9 cellular contexts compared by ENCODE assay signal in genomic region chr6:108896111-108896661, GRCh38. TPM values are rescaled to one million over a fixed set of nuclear protein-coding genes. Genes with fewer than 3 reads are reported as not detected.
DNase-seq lines count a peak whose midpoint lies in the region; ATAC-seq and TF ChIP-seq lines count a peak whose summit lies in the region.
"Had no signal": no experiment of that assay in that cellular context is flagged by ENCODE, and none has a peak within 500 bp of the region (broad histone marks: within the 10 kb centered on the region; RNA-seq: fewer than 3 reads in every experiment).

No MANE protein-coding gene starts in this region.

- no peaks in the 10 kb centered on the region for H3K36me3 ChIP-seq in hepatocyte (replicated peaks; ENCODE audit: insufficient read depth, low read depth)
- H3K36me3 ChIP-seq in uterus = no peaks in the 10 kb centered on the region

- TF ChIP-seq POLR2A in uterus (IDR thresholded peaks at IDR 0.05) = no peak

- no peak overlapping the region for H2AFZ ChIP-seq in hepatocyte

- H3K9me3 Mint-ChIP-seq in activated T-helper 1 cell treated with anti-CD3 and anti-CD28 coated beads, Interleukin-12 subunit alpha, Interleukin-12 subunit beta, Interleukin-2, Interleukin-4 antibody, amounts not matched to agents 30 ng/mL and 10 ng/mL and 1 ng/mL, durations not matched to agents 14 hours and 24 hours and 36 hours = peaks cover 3% of the 10 kb centered on the region

- no peaks in the 10 kb centered on the region for H3K9me2 ChIP-seq in hepatocyte (replicated peaks; ENCODE audit: insufficient read depth)

- peak; percentile 51 for ATAC-seq in HG02981 (IDR thresholded peaks at IDR 0.05; ENCODE audit: unreplicated experiment)
- no peak for ATAC-seq in GM18519 (IDR thresholded peaks at IDR 0.05; ENCODE audit: low FRiP score, unreplicated experiment)

- no peak overlapping the region for H3K4me3 ChIP-seq in hepatocyte
- H3K4me3 ChIP-seq in uterus = no peak overlapping the region

- TF ChIP-seq CTCF in hepatocyte (IDR thresholded peaks at IDR 0.05; ENCODE audit: poor library complexity) (no peak), uterus (IDR thresholded peaks at IDR 0.05) (no peak)

- DNase-seq in AG08395 (ENCODE audit: low spot score) (peak; percentile 78), hepatocyte (ENCODE audit: low spot score) (no peak), uterus (no peak), OCI-M2 (lab: John Stamatoyannopoulos, UW; ENCODE audit: unreplicated experiment) (no peak), NCI-H524 (lab: John Stamatoyannopoulos, UW) (no peak)
- no peak for DNase-seq in activated T-helper 1 cell treated with anti-CD3 and anti-CD28 coated beads, Interleukin-12 subunit alpha, Interleukin-12 subunit beta, Interleukin-2, Interleukin-4 antibody, amounts not matched to agents 30 ng/mL and 10 ng/mL and 1 ng/mL, durations not matched to agents 14 hours and 24 hours and 36 hours (ENCODE audit: low spot score)

- 81% methylated on average over 3 of the region's 3 CpGs for WGBS in hepatocyte (ENCODE audit: low lambda C conversion rate, missing lambda C conversion rate)

- H3K9me3 ChIP-seq in hepatocyte (ENCODE audit: low read depth) (no peaks in the 10 kb centered on the region), uterus (no peaks in the 10 kb centered on the region)

- H3K27me3 ChIP-seq in hepatocyte (no peaks in the 10 kb centered on the region), uterus (no peaks in the 10 kb centered on the region)

- peak overlapping the region; percentile 87 for H3K27ac Mint-ChIP-seq in activated T-helper 1 cell treated with anti-CD3 and anti-CD28 coated beads, Interleukin-12 subunit alpha, Interleukin-12 subunit beta, Interleukin-2, Interleukin-4 antibody, amounts not matched to agents 30 ng/mL and 10 ng/mL and 1 ng/mL, durations not matched to agents 14 hours and 24 hours and 36 hours

- no peaks in the 10 kb centered on the region for H3K79me2 ChIP-seq in hepatocyte

- peak overlapping the region; percentile 69 for H3K27ac ChIP-seq in hepatocyte
- H3K27ac ChIP-seq in uterus = peak overlapping the region; percentile 17 to 42

- peaks cover 11% of the 10 kb centered on the region for H3K36me3 Mint-ChIP-seq in activated T-helper 1 cell treated with anti-CD3 and anti-CD28 coated beads, Interleukin-12 subunit alpha, Interleukin-12 subunit beta, Interleukin-2, Interleukin-4 antibody, amounts not matched to agents 30 ng/mL and 10 ng/mL and 1 ng/mL, durations not matched to agents 14 hours and 24 hours and 36 hours (ENCODE audit: low read depth)

- no peaks in the 10 kb centered on the region for H3K4me1 ChIP-seq in hepatocyte (ENCODE audit: insufficient read depth)
- H3K4me1 ChIP-seq in uterus = no peaks in the 10 kb centered on the region

- no peak overlapping the region for H3K4me2 ChIP-seq in hepatocyte

- H3K4me3 Mint-ChIP-seq in activated T-helper 1 cell treated with anti-CD3 and anti-CD28 coated beads, Interleukin-12 subunit alpha, Interleukin-12 subunit beta, Interleukin-2, Interleukin-4 antibody, amounts not matched to agents 30 ng/mL and 10 ng/mL and 1 ng/mL, durations not matched to agents 14 hours and 24 hours and 36 hours = peak overlapping the region; percentile 61
- H3K4me3 Mint-ChIP-seq: brain had no signal

- intact Hi-C loops in activated T-helper 1 cell treated with anti-CD3 and anti-CD28 coated beads, Interleukin-12 subunit alpha, Interleukin-12 subunit beta, Interleukin-2, Interleukin-4 antibody, amounts not matched to agents 30 ng/mL and 10 ng/mL and 1 ng/mL, durations not matched to agents 14 hours and 24 hours and 36 hours (cut with micrococcal nuclease) = loop anchor here (1.0 kb wide), 8 partner anchors 13 to 338 kb away; partner anchors contain the start of gene ARMC2
- intact Hi-C loops in uterus (cut with DNase I; ENCODE audit: low total_unique reads) = no loop called here

- peaks cover 13% of the 10 kb centered on the region for H3K27me3 Mint-ChIP-seq in activated T-helper 1 cell treated with anti-CD3 and anti-CD28 coated beads, Interleukin-12 subunit alpha, Interleukin-12 subunit beta, Interleukin-2, Interleukin-4 antibody, amounts not matched to agents 30 ng/mL and 10 ng/mL and 1 ng/mL, durations not matched to agents 14 hours and 24 hours and 36 hours (ENCODE audit: insufficient read depth)
- H3K27me3 Mint-ChIP-seq: brain had no signal

- peaks cover 50% of the 10 kb centered on the region for H3K4me1 Mint-ChIP-seq in activated T-helper 1 cell treated with anti-CD3 and anti-CD28 coated beads, Interleukin-12 subunit alpha, Interleukin-12 subunit beta, Interleukin-2, Interleukin-4 antibody, amounts not matched to agents 30 ng/mL and 10 ng/mL and 1 ng/mL, durations not matched to agents 14 hours and 24 hours and 36 hours (ENCODE audit: low read depth)

- H4K20me1 ChIP-seq in hepatocyte (ENCODE audit: insufficient read depth, poor library complexity, severe bottlenecking) = no peaks in the 10 kb centered on the region

RNA-seq across cellular contexts. Expression of gene ARMC2, which starts 48.0 kb away (rescaled TPM):
- total RNA-seq in activated T-helper 1 cell treated with anti-CD3 and anti-CD28 coated beads, Interleukin-12 subunit alpha, Interleukin-12 subunit beta, Interleukin-2, Interleukin-4 antibody, amounts not matched to agents 30 ng/mL and 10 ng/mL and 1 ng/mL, durations not matched to agents 14 hours and 24 hours and 36 hours = 3.9 and 4.6 TPM in 2 replicates
- total RNA-seq in hepatocyte = 1.8 and 2.8 TPM in 2 replicates
- polyA plus RNA-seq in hepatocyte = 4.8 and 6.7 TPM in 2 replicates
- 10 to 100 TPM in 1 of 4 donors, 1 to 10 TPM in 2, not detected in 1; 5.1 to 15.1 (median 9.1) TPM for total RNA-seq in uterus
